In genomic region chr19:45638930-45639729, GRCh38 we compare ENCODE assay signal across 8 cellular contexts. TPM values are rescaled to one million over a fixed set of nuclear protein-coding genes. Genes with fewer than 3 reads are reported as not detected.
DNase-seq lines count a peak whose midpoint lies in the region; ATAC-seq, FAIRE-seq and TF ChIP-seq lines count a peak whose summit lies in the region.

EML2 (minus strand) TSS chr19:45639397; CDS start chr19:45639376, 21 bp downstream.

- H3K27me3 ChIP-seq in SJCRH30 = no peaks in the 10 kb centered on the region

- H3K27ac Mint-ChIP-seq in activated naive CD4-positive, alpha-beta T cell treated with anti-CD3 and anti-CD28 coated beads, Interleukin-2, amount 50 U/mL, for 72 hours = peak within 1 kb of the TSS; percentile 93 to 97

- intact Hi-C loops in left cardiac atrium (cut with DNase I) = no loop called here

- H3K27ac ChIP-seq in SJCRH30 = no peak within 1 kb of the TSS

- no peaks in the 10 kb centered on the region for H3K36me3 ChIP-seq in SJCRH30

- H3K36me3 Mint-ChIP-seq in activated naive CD4-positive, alpha-beta T cell treated with anti-CD3 and anti-CD28 coated beads, Interleukin-2, amount 50 U/mL, for 72 hours = peaks cover 23 to 25% of the 10 kb centered on the region in 2 donors

- H3K9me3 ChIP-seq in SJCRH30 (replicated peaks) = no peaks in the 10 kb centered on the region

- FAIRE-seq in GM19239 (lab: Jason Lieb, UNC) = peak; percentile 51

- ATAC-seq in activated naive CD4-positive, alpha-beta T cell treated with anti-CD3 and anti-CD28 coated beads, Interleukin-2, amount 50 U/mL, for 72 hours = no peak
- peak; percentile 39 to 58 for ATAC-seq in left cardiac atrium

- peak within 1 kb of the TSS; percentile 61 for H3K4me3 ChIP-seq in SJCRH30

- DNase-seq in AG09319 (ENCODE audit: extremely low read depth, low read depth) = no peak
- no peak for DNase-seq in GM19239 (ENCODE audit: insufficient read length, low spot score)
- peak; percentile 64 for DNase-seq in SJCRH30
- peak; percentile 68 to 73 for DNase-seq in activated naive CD4-positive, alpha-beta T cell treated with anti-CD3 and anti-CD28 coated beads, Interleukin-2, amount 50 U/mL, for 72 hours (ENCODE audit: low spot score in 2 of 2)
- DNase-seq in left cardiac atrium = peak; percentile 60
- DNase-seq in renal cortical epithelial cell (ENCODE audit: low read depth) = no peak
- no peak for DNase-seq in foreskin melanocyte
- no peak for DNase-seq in middle frontal gyrus (ENCODE audit: extremely low spot score, low spot score)

- H3K9me3 Mint-ChIP-seq in activated naive CD4-positive, alpha-beta T cell treated with anti-CD3 and anti-CD28 coated beads, Interleukin-2, amount 50 U/mL, for 72 hours = peaks cover 0 to 7% of the 10 kb centered on the region in 2 donors

- TF ChIP-seq CTCF in AG09319 (IDR thresholded peaks at IDR 0.05; ENCODE audit: low read depth, low read length) = peak; percentile 41

- peaks cover 10% of the 10 kb centered on the region; the same call in 1 of the 2 replicates for H3K4me1 ChIP-seq in SJCRH30

RNA-seq across cellular contexts. Expression of gene EML2, which starts in this region (rescaled TPM):
- total RNA-seq in SJCRH30 (2014; rRNA removed; shearing (Covaris generic)) = 3.0 and 5.8 TPM in 2 replicates
- total RNA-seq in activated naive CD4-positive, alpha-beta T cell treated with anti-CD3 and anti-CD28 coated beads, Interleukin-2, amount 50 U/mL, for 72 hours = 100 to 1,000 TPM; 142 to 161 TPM
- total RNA-seq in left cardiac atrium = 10 to 100 TPM; 30.1 to 34.8 TPM
- 47.4 and 61.3 TPM in 2 replicates for total RNA-seq in renal cortical epithelial cell

Comparison
In these comparisons a context has a peak if more than half of its experiments do, and no peak if none do; other contexts are left out.
1. DNase-seq: peak in SJCRH30 (2 of 2), activated naive CD4-positive, alpha-beta T cell treated with anti-CD3 and anti-CD28 coated beads, Interleukin-2, amount 50 U/mL, for 72 hours (2 of 2) and left cardiac atrium (single experiment); none in AG09319 (single experiment), GM19239 (single experiment), renal cortical epithelial cell (single experiment), foreskin melanocyte (single experiment) and middle frontal gyrus (single experiment).
2. ATAC-seq: peak in left cardiac atrium (2 of 2); none in activated naive CD4-positive, alpha-beta T cell treated with anti-CD3 and anti-CD28 coated beads, Interleukin-2, amount 50 U/mL, for 72 hours (0 of 2).